13 cellular contexts compared by ENCODE assay signal in the genomic region with DNA sequence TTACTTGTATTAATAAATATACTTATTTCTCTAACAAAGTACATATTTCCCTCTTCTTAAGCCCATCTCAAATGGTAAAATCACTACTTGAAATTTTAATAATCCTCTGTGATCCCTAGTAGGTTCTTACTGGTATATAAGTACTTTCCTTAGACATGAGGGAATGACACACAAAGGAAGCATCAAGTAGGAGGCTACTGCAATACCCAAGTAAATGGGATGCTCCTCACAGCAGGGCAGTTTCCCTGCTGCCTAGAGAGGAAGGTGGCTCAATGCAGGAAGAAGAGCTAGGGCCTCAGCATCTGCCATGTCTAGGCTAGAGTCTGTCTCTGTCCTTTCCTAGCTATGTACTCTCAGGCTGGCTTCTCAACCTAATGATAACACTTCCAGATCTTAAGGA.
DNase-seq lines count a peak whose midpoint lies in the region; ATAC-seq, FAIRE-seq and TF ChIP-seq lines count a peak whose summit lies in the region.
"Had no signal": no experiment of that assay in that cellular context is flagged by ENCODE, and none has a peak within 500 bp of the region (broad histone marks: within the 10 kb centered on the region; RNA-seq: fewer than 3 reads in every experiment).

No MANE protein-coding gene starts in this region.

- TF ChIP-seq CTCF in A673 (conservative IDR thresholded peaks at IDR 0.05; ENCODE audit: low read depth, low read length) (no peak), astrocyte (IDR thresholded peaks at IDR 0.05; ENCODE audit: insufficient read depth, low read depth, low read length) (no peak), endothelial cell (IDR thresholded peaks at IDR 0.05; ENCODE audit: unreplicated experiment) (no peak)

- H3K9me3 ChIP-seq in A673 (ENCODE audit: low read depth, low read length, poor library complexity, severe bottlenecking) (no peaks in the 10 kb centered on the region), astrocyte (ENCODE audit: insufficient read depth, low read depth, low read length) (no peaks in the 10 kb centered on the region)
- H3K9me3 ChIP-seq: mucosa of descending colon had no signal

- no peaks in the 10 kb centered on the region for H3K79me2 ChIP-seq in astrocyte (ENCODE audit: insufficient read depth, low read length)
- H3K79me2 ChIP-seq: parathyroid adenoma had no signal

- H3K4me3 Mint-ChIP-seq in astrocyte (ENCODE audit: unreplicated experiment) (no peak overlapping the region), endothelial cell (ENCODE audit: unreplicated experiment) (no peak overlapping the region)
- H3K4me3 Mint-ChIP-seq: activated naive CD4-positive, alpha-beta T cell treated with anti-CD3 and anti-CD28 coated beads, Interleukin-2, amount 10 ng/mL, durations not matched to agents 7 days and 5 days; T-cell had no signal

- no peak for FAIRE-seq in astrocyte (lab: Jason Lieb, UNC)

- no TSS peak for BruUV-seq in A673 (replicated peaks; lab: Mats Ljungman, UMichigan)

- H3K36me3 Mint-ChIP-seq in astrocyte (ENCODE audit: low read depth, unreplicated experiment) (no peaks in the 10 kb centered on the region), endothelial cell (ENCODE audit: low read depth, unreplicated experiment) (peaks cover 3% of the 10 kb centered on the region)
- H3K36me3 Mint-ChIP-seq: activated naive CD4-positive, alpha-beta T cell treated with anti-CD3 and anti-CD28 coated beads, Interleukin-2, amount 10 ng/mL, durations not matched to agents 7 days and 5 days; T-cell had no signal

- H3K27me3 Mint-ChIP-seq in astrocyte (ENCODE audit: low read depth, unreplicated experiment) (no peaks in the 10 kb centered on the region), endothelial cell (ENCODE audit: unreplicated experiment) (peaks cover 2% of the 10 kb centered on the region)

- no peak overlapping the region for H3K9ac ChIP-seq in astrocyte (ENCODE audit: low read length)
- H3K9ac ChIP-seq: parathyroid adenoma had no signal

- intact Hi-C loops in A673 (cut with micrococcal nuclease; ENCODE audit: unreplicated experiment): loop anchor here (2.0 kb wide), 1 partner anchor 1086 kb away; no protein-coding TSS in a partner anchor

- no peak overlapping the region for H3K27ac Mint-ChIP-seq in astrocyte (ENCODE audit: unreplicated experiment)
- no peak overlapping the region for H3K27ac Mint-ChIP-seq in endothelial cell (ENCODE audit: unreplicated experiment)
- H3K27ac Mint-ChIP-seq: activated naive CD4-positive, alpha-beta T cell treated with anti-CD3 and anti-CD28 coated beads, Interleukin-2, amount 10 ng/mL, durations not matched to agents 7 days and 5 days; T-cell had no signal

- H3K27me3 ChIP-seq in A673 (replicated peaks; ENCODE audit: insufficient read depth, low read depth, low read length, poor library complexity) (no peaks in the 10 kb centered on the region), astrocyte (ENCODE audit: insufficient read depth, low read length) (no peaks in the 10 kb centered on the region)

- DNase-seq in A673 (ENCODE audit: low spot score) (peak; percentile 29), HK-2 (ENCODE audit: unreplicated experiment) (peak; percentile 1), astrocyte (ENCODE audit: low read depth) (peak; percentile 22), glomerular visceral epithelial cell (ENCODE audit: extremely low spot score) (peak; percentile 1), endothelial cell (ENCODE audit: low spot score) (no peak)
- DNase-seq in activated naive CD4-positive, alpha-beta T cell treated with anti-CD3 and anti-CD28 coated beads, Interleukin-2, amount 50 U/mL, for 16 hours: no peak
- DNase-seq: activated naive CD4-positive, alpha-beta T cell treated with anti-CD3 and anti-CD28 coated beads, Interleukin-2, amount 10 ng/mL, durations not matched to agents 7 days and 5 days; NCI-H1092; T-cell had no signal

- H3K9me3 Mint-ChIP-seq in astrocyte (ENCODE audit: unreplicated experiment) (no peaks in the 10 kb centered on the region), endothelial cell (ENCODE audit: unreplicated experiment) (no peaks in the 10 kb centered on the region)
- H3K9me3 Mint-ChIP-seq: activated naive CD4-positive, alpha-beta T cell treated with anti-CD3 and anti-CD28 coated beads, Interleukin-2, amount 10 ng/mL, durations not matched to agents 7 days and 5 days; T-cell had no signal

- H3K4me1 ChIP-seq in A673 (ENCODE audit: insufficient read depth, low read length, poor library complexity, severe bottlenecking) (peaks cover 4% of the 10 kb centered on the region), astrocyte (ENCODE audit: insufficient read depth, low read length) (peaks cover 19% of the 10 kb centered on the region)
- H3K4me1 ChIP-seq: parathyroid adenoma had no signal

- H3K36me3 ChIP-seq in A673 (ENCODE audit: insufficient read depth, low read length, poor library complexity, severe bottlenecking) (no peaks in the 10 kb centered on the region), astrocyte (ENCODE audit: insufficient read depth, low read length) (no peaks in the 10 kb centered on the region)

- H3K4me1 Mint-ChIP-seq in astrocyte (ENCODE audit: low read depth, unreplicated experiment): peaks cover 18% of the 10 kb centered on the region
- peaks cover 29% of the 10 kb centered on the region for H3K4me1 Mint-ChIP-seq in endothelial cell (ENCODE audit: unreplicated experiment)
- H3K4me1 Mint-ChIP-seq: activated naive CD4-positive, alpha-beta T cell treated with anti-CD3 and anti-CD28 coated beads, Interleukin-2, amount 10 ng/mL, durations not matched to agents 7 days and 5 days; T-cell had no signal

- H2AFZ ChIP-seq in astrocyte (ENCODE audit: low read depth, low read length): no peak overlapping the region
- H2AFZ ChIP-seq: parathyroid adenoma had no signal

- no peaks in the 10 kb centered on the region for H4K20me1 ChIP-seq in astrocyte (ENCODE audit: insufficient read depth, low read length)

- H3K4me2 ChIP-seq in astrocyte (ENCODE audit: low read length): no peak overlapping the region

- H3K4me3 ChIP-seq in A673 (ENCODE audit: low read depth, low read length, poor library complexity, severe bottlenecking) (no peak overlapping the region), astrocyte (ENCODE audit: insufficient read depth, low read depth, low read length) (no peak overlapping the region)
- H3K4me3 ChIP-seq: mucosa of descending colon had no signal

- CTCF ChIA-PET in A673 (lab: Charles Lee): interaction anchor here (0.9 kb wide), 1 partner anchor 1053 kb away, joined by 3 read pairs; no protein-coding TSS in a partner anchor

- POLR2A ChIA-PET in A673 (lab: Charles Lee; ENCODE audit: low non-redundant PET): no interaction called here

- ATAC-seq in GM18868 (IDR thresholded peaks at IDR 0.05; ENCODE audit: unreplicated experiment) (no peak), HG02610 (IDR thresholded peaks at IDR 0.05; ENCODE audit: unreplicated experiment) (no peak)
- ATAC-seq: T-cell had no signal

- H3K27ac ChIP-seq in A673 (ENCODE audit: low read depth, low read length, poor library complexity, severe bottlenecking) (no peak overlapping the region), astrocyte (ENCODE audit: low read depth, low read length) (peak overlapping the region; percentile 53)
- H3K27ac ChIP-seq: parathyroid adenoma had no signal

Comparison
In these comparisons a context has a peak if more than half of its experiments do, and no peak if none do; other contexts are left out.
1. DNase-seq: peak in A673 (single experiment), HK-2 (single experiment), astrocyte (single experiment) and glomerular visceral epithelial cell (single experiment); none in activated naive CD4-positive, alpha-beta T cell treated with anti-CD3 and anti-CD28 coated beads, Interleukin-2, amount 50 U/mL, for 16 hours (single experiment) and endothelial cell (single experiment).